8 cellular contexts compared by ENCODE assay signal in genomic region chr14:55051165-55051425, GRCh38. TPM values are rescaled to one million over a fixed set of nuclear protein-coding genes. Genes with fewer than 3 reads are reported as not detected.
DNase-seq lines count a peak whose midpoint lies in the region; ATAC-seq, FAIRE-seq and TF ChIP-seq lines count a peak whose summit lies in the region.

No MANE protein-coding gene starts in this region.

- no peaks in the 10 kb centered on the region for H3K9me2 ChIP-seq in MM.1S (replicated peaks; ENCODE audit: insufficient read depth, low read length)

- H3K27ac ChIP-seq in heart right ventricle: peak overlapping the region; percentile 99 to 100 (median 100)
- peak overlapping the region; percentile 13; the same call in 1 of the 2 replicates for H3K27ac ChIP-seq in MM.1S (ENCODE audit: low read length)
- peak overlapping the region; percentile 100 for H3K27ac ChIP-seq in psoas muscle

- peak overlapping the region; percentile 98 for H3K4me3 Mint-ChIP-seq in endothelial cell (ENCODE audit: unreplicated experiment)

- peaks cover 39% of the 10 kb centered on the region for H3K4me1 Mint-ChIP-seq in endothelial cell (ENCODE audit: unreplicated experiment)

- H3K79me2 ChIP-seq in MM.1S (ENCODE audit: low read length): peaks cover 38% of the 10 kb centered on the region

- H3K9me3 ChIP-seq in heart right ventricle: no peaks in the 10 kb centered on the region
- H3K9me3 ChIP-seq in MM.1S (replicated peaks; ENCODE audit: insufficient read depth, low read length): no peaks in the 10 kb centered on the region
- H3K9me3 ChIP-seq in psoas muscle: no peaks in the 10 kb centered on the region

- WGBS in heart right ventricle, 2 donors: 0% methylated on average over 10 of the region's 10 CpGs
- WGBS in psoas muscle, 3 donors: 1% methylated on average over 10 of the region's 10 CpGs

- ATAC-seq in heart right ventricle (no peak), left cardiac atrium (no peak), psoas muscle (no peak), GM21717 (IDR thresholded peaks at IDR 0.05; ENCODE audit: unreplicated experiment) (no peak)

- no peak for TF ChIP-seq POLR2A in GM12892 (IDR thresholded peaks at IDR 0.05; ENCODE audit: low read depth, low read length)

- H3K36me3 Mint-ChIP-seq in endothelial cell (ENCODE audit: low read depth, unreplicated experiment): peaks cover 12% of the 10 kb centered on the region

- no peaks in the 10 kb centered on the region for H3K27me3 ChIP-seq in heart right ventricle
- H3K27me3 ChIP-seq in MM.1S (replicated peaks; ENCODE audit: insufficient read depth, low read length): no peaks in the 10 kb centered on the region
- H3K27me3 ChIP-seq in psoas muscle (ENCODE audit: insufficient read depth in 3 of 3, low read length in 2 of 3): no peaks in the 10 kb centered on the region

- peaks cover 0 to 46% (median 39%) of the 10 kb centered on the region in 9 donors for H3K4me1 ChIP-seq in heart right ventricle
- H3K4me1 ChIP-seq in MM.1S (ENCODE audit: low read length): no peaks in the 10 kb centered on the region
- H3K4me1 ChIP-seq in psoas muscle: peaks cover 11% of the 10 kb centered on the region

- H3F3A ChIP-seq in MM.1S (ENCODE audit: insufficient read depth, low read length): peaks cover 14% of the 10 kb centered on the region

- peaks cover 22% of the 10 kb centered on the region for H3K27me3 Mint-ChIP-seq in endothelial cell (ENCODE audit: unreplicated experiment)

- H3K4me3 ChIP-seq in heart right ventricle (peak overlapping the region in 9 of 10 donors; percentile 83 to 100 (median 95)), MM.1S (ENCODE audit: low read length) (peak overlapping the region; percentile 93), psoas muscle (peak overlapping the region; percentile 97)

- H3K9me3 Mint-ChIP-seq in endothelial cell (ENCODE audit: unreplicated experiment): no peaks in the 10 kb centered on the region

- H4K20me1 ChIP-seq in MM.1S (ENCODE audit: insufficient read depth, low read length): peaks cover 7% of the 10 kb centered on the region; the same call in 1 of the 2 replicates

- peak overlapping the region; percentile 99 for H3K27ac Mint-ChIP-seq in endothelial cell (ENCODE audit: unreplicated experiment)

- intact Hi-C loops in heart right ventricle (cut with DNase I) (loop anchor here in 1 of 10 donors (5.0 kb wide), 1 partner anchor 81 kb away; no protein-coding TSS in a partner anchor), left cardiac atrium (cut with DNase I) (loop anchor here in 1 of 2 donors (1.0 kb wide), 1 partner anchor 24 kb away; the partner anchor contains the start of genes SOCS4 and WDHD1), psoas muscle (cut with DNase I) (loop anchor here in 1 of 2 donors (10.0 kb wide), 1 partner anchor 364 kb away; the partner anchor contains the start of gene ATG14)

- no peak for FAIRE-seq in GM12892 (lab: Jason Lieb, UNC)

- peak overlapping the region; percentile 57 for H3K4me2 ChIP-seq in MM.1S (ENCODE audit: low read depth, low read length)

- H2AFZ ChIP-seq in MM.1S (ENCODE audit: low read length): peak overlapping the region; percentile 74

- H3K36me3 ChIP-seq in heart right ventricle (peaks cover 0 to 25% (median 0%) of the 10 kb centered on the region in 9 donors), MM.1S (replicated peaks; ENCODE audit: insufficient read depth, low read length) (no peaks in the 10 kb centered on the region), psoas muscle (ENCODE audit: insufficient read depth in 1 of 2, low read depth in 1 of 2) (peaks cover 0 to 15% of the 10 kb centered on the region in 2 donors)

- peak overlapping the region; percentile 51; the same call in 1 of the 2 replicates for H3K9ac ChIP-seq in MM.1S (ENCODE audit: low read length)

- TF ChIP-seq CTCF in heart right ventricle (IDR thresholded peaks at IDR 0.05): no peak
- TF ChIP-seq CTCF in MM.1S (IDR thresholded peaks at IDR 0.05; ENCODE audit: low read length): no peak
- no peak for TF ChIP-seq CTCF in endothelial cell (IDR thresholded peaks at IDR 0.05; ENCODE audit: unreplicated experiment)
- no peak for TF ChIP-seq CTCF in psoas muscle (IDR thresholded peaks at IDR 0.05)

- DNase-seq in heart right ventricle (no peak), left cardiac atrium (no peak), MM.1S (no peak), endothelial cell (ENCODE audit: low spot score) (no peak), psoas muscle (no peak), GM12892 (ENCODE audit: insufficient read length) (no peak), SKM-1 treated with dmso at 0.1 percent for 144 hours (lab: John Stamatoyannopoulos, UW; ENCODE audit: unreplicated experiment) (no peak)

RNA-seq across cellular contexts. Expression of gene MAPK1IP1L, which starts 0.4 kb away (rescaled TPM):
- total RNA-seq in heart right ventricle: 100 to 1,000 TPM in 1 of 10 donors, 10 to 100 TPM in 9; 58.6 to 105 (median 78.4) TPM
- polyA plus RNA-seq in heart right ventricle: 10 to 100 TPM; 23.6 to 38.6 TPM
- 10 to 100 TPM; 59.9 to 79.5 TPM for total RNA-seq in left cardiac atrium
- 106 TPM for total RNA-seq in endothelial cell (ENCODE audit: unreplicated experiment)
- 10 to 100 TPM; 34.1 to 60.1 (median 56.3) TPM for total RNA-seq in psoas muscle
- polyA plus RNA-seq in psoas muscle: 10 to 100 TPM; 17.6 to 46.2 (median 33.5) TPM
- polyA plus RNA-seq in GM12892 (2012; ENCODE audit: missing spikeins): 54.4 TPM

RNA-seq across cellular contexts. Expression of gene SOCS4, which starts 24.1 kb away (rescaled TPM):
- total RNA-seq in heart right ventricle (10 to 100 TPM; 12.2 to 24.2 (median 17.4) TPM), left cardiac atrium (10 to 100 TPM; 16.9 to 24.9 TPM), endothelial cell (ENCODE audit: unreplicated experiment) (23.7 TPM), psoas muscle (10 to 100 TPM in 3 of 4 donors, 1 to 10 TPM in 1; 9.7 to 17.0 (median 13.2) TPM)
- polyA plus RNA-seq in heart right ventricle (1 to 10 TPM; 4.7 to 5.9 TPM), psoas muscle (10 to 100 TPM in 1 of 3 donors, 1 to 10 TPM in 2; 4.1 to 23.7 (median 6.1) TPM)
- polyA plus RNA-seq in GM12892 (2012; ENCODE audit: missing spikeins): 12.3 TPM

RNA-seq across cellular contexts. Expression of gene WDHD1, which starts 24.2 kb away (rescaled TPM):
- total RNA-seq in heart right ventricle (1 to 10 TPM in 9 of 10 donors, under 1 TPM in 1; 0.93 to 2.7 (median 2.1) TPM), left cardiac atrium (1 to 10 TPM; 2.6 TPM), endothelial cell (ENCODE audit: unreplicated experiment) (15.0 TPM), psoas muscle (1 to 10 TPM in 2 of 4 donors, under 1 TPM in 2; 0.86 to 2.0 (median 0.99) TPM)
- polyA plus RNA-seq in heart right ventricle (under 1 TPM; 0.59 to 0.75 TPM), psoas muscle (1 to 10 TPM in 1 of 3 donors, under 1 TPM in 2; 0.55 to 1.2 (median 0.95) TPM)
- 21.5 TPM for polyA plus RNA-seq in GM12892 (2012; ENCODE audit: missing spikeins)

Comparison
In these comparisons a context has a peak if more than half of its experiments do, and no peak if none do; other contexts are left out.
1. H3K27ac ChIP-seq: peak in every context shown above with its lines; median percentile 100 in heart right ventricle; 100 in psoas muscle; 13 in MM.1S.